In genomic region chr12:86710110-86710509, GRCh38 we compare ENCODE assay signal across 20 cellular contexts.
"Had no signal": no experiment of that assay in that cellular context is flagged by ENCODE, and none has a peak within 500 bp of the region (broad histone marks: within the 10 kb centered on the region; RNA-seq: fewer than 3 reads in every experiment).

No MANE protein-coding gene starts in this region.

- ATAC-seq: activated CD4-positive, CD25-positive, alpha-beta regulatory T cell treated with anti-CD3 and anti-CD28 coated beads, Interleukin-2, amount 50 U/mL, for 24 hours; activated CD8-positive, alpha-beta T cell treated with anti-CD3 and anti-CD28 coated beads, Interleukin-2, amount 10 ng/mL, durations not matched to agents 7 days and 5 days; esophagus mucosa; left cardiac atrium; naive thymus-derived CD8-positive, alpha-beta T cell; pancreas; sciatic nerve; stimulated activated memory B cell treated with anti-CD40 and anti-IgM and Interleukin-4, amounts not matched to agents 10 μg/mL and 1 μg/mL and 100 μg/mL, for 72 hours had no signal

- H3K4me3 ChIP-seq: pancreas, spleen, thoracic aorta, upper lobe of left lung had no signal

- H3K4me1 ChIP-seq: pancreas, spleen, upper lobe of left lung had no signal

- H3K27ac ChIP-seq: pancreas, spleen, thoracic aorta, upper lobe of left lung had no signal

- H3K9me3 ChIP-seq: pancreas, thoracic aorta had no signal

- DNase-seq: activated CD4-positive, alpha-beta T cell treated with anti-CD3 and anti-CD28 coated beads, Interleukin-2, amount 10 ng/mL, durations not matched to agents 7 days and 5 days; activated CD8-positive, alpha-beta T cell treated with anti-CD3 and anti-CD28 coated beads, Interleukin-2, amount 10 ng/mL, durations not matched to agents 7 days and 5 days; activated naive CD4-positive, alpha-beta T cell treated with Interleukin-2 at 50 U/mL for 16 hours; activated naive CD8-positive, alpha-beta T cell treated with anti-CD3 and anti-CD28 coated beads, Interleukin-2, amount 10 ng/mL, durations not matched to agents 7 days and 5 days; activated T-cell treated with anti-CD3 and anti-CD28 coated beads, Interleukin-2, amount 50 U/mL, for 24 hours; cortex of kidney; head of caudate nucleus; left cardiac atrium; naive thymus-derived CD8-positive, alpha-beta T cell; pancreas; spleen; stimulated activated CD4-positive, alpha-beta T cell treated with anti-CD3 and anti-CD28 coated beads, Interleukin-4, amount 100 ng/mL, for 4 hours; upper lobe of left lung had no signal

- H3K36me3 ChIP-seq: pancreas, spleen, thoracic aorta, upper lobe of left lung had no signal

- H3K27me3 ChIP-seq: pancreas, spleen, upper lobe of left lung had no signal

- FAIRE-seq: endometrium, frontal cortex, pancreas had no signal
